In genomic region chr9:16377311-16377710, GRCh38 we compare ENCODE assay signal across 10 cellular contexts.
"Had no signal": no experiment of that assay in that cellular context is flagged by ENCODE, and none has a peak within 500 bp of the region (broad histone marks: within the 10 kb centered on the region; RNA-seq: fewer than 3 reads in every experiment).

No MANE protein-coding gene starts in this region.

- ATAC-seq: GM23338, HCT116 had no signal

- DNase-seq: GM23248, GOT3, H7, HCEC 1CT, HFFc6 had no signal

- H3K9ac ChIP-seq: GM23248 had no signal

- H3K9me3 ChIP-seq: HAP-1 had no signal

- H3K36me3 ChIP-seq: HAP-1 had no signal

- H3K27ac ChIP-seq: GM23248 had no signal

- H3K4me1 ChIP-seq: HAP-1 had no signal

- H2AFZ ChIP-seq: GM23248, GM23338 had no signal

- H3K4me2 ChIP-seq: GM23338 had no signal

- H3K4me3 ChIP-seq: GM23248, GM23338, HAP-1 had no signal

- FAIRE-seq: H1, H54 had no signal
